ENCODE assay signal across 8 cellular contexts in the genomic region with DNA sequence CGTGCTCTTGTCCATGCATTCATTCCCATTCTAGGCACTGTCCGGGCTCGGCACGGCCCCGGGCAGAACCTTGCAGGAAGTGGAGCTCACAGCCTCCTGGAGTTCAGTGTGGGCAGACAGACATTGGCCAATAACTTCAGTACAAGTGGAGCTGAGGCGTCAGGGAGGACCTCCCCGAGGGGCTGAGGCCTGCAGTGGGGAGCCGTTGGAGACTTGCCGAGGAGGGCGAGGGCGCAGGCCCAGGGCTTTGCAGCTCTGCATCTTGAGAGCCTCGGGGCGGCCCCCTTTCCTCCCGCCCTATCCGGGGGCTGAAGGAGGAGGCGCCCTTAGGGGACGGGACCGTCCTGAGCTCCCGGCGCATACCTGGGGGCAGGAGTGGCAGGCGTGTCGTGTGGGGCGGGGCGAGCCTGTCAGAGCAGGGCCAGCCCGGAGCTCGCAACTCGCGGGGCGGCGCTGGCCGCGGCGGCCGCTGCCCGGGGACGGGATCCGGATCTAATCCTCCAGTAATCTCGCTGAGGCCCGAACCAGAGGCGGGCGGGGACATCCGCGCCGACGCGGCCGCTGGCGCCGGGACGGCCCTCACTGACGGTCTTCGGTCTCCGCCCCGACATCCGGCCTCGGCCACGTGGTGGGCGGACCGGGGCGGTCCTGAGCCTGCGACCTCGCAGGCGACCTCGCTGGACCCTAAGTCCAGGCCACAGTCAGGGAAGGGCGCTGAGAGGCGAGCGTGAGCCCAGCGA. TPM values are rescaled to one million over a fixed set of nuclear protein-coding genes. Genes with fewer than 3 reads are reported as not detected.
A peak's percentile ranks its signal among the peaks of the same experiment; 100 is the strongest.
DNase-seq lines count a peak whose midpoint lies in the region; ATAC-seq and TF ChIP-seq lines count a peak whose summit lies in the region.

Gene ACY1, plus strand, starts transcription at position 698 of the 740 bp plus-strand sequence. CDS start 530 bp downstream, outside the sequence.

- H3K79me2 ChIP-seq in OCI-LY3 (ENCODE audit: low read length): peaks cover 15% of the 10 kb centered on the region

- H3K27me3 ChIP-seq in OCI-LY3 (ENCODE audit: low read depth, low read length): no peaks in the 10 kb centered on the region

- ATAC-seq in GM18868 (IDR thresholded peaks at IDR 0.05; ENCODE audit: unreplicated experiment): peak; percentile 73
- ATAC-seq in HG03097 (IDR thresholded peaks at IDR 0.05; ENCODE audit: low FRiP score, unreplicated experiment): peak; percentile 75

- H3K36me3 ChIP-seq in OCI-LY3 (replicated peaks; ENCODE audit: low read depth, low read length): peaks cover 7% of the 10 kb centered on the region

- peak within 1 kb of the TSS; percentile 98 for H3K4me2 ChIP-seq in OCI-LY3 (ENCODE audit: low read length)

- H3K27ac ChIP-seq in OCI-LY3 (ENCODE audit: low read length) (peak within 1 kb of the TSS; percentile 73), epithelial cell of prostate (peak within 1 kb of the TSS; percentile 96)

- H3K4me3 ChIP-seq in OCI-LY3 (ENCODE audit: low read length): peak within 1 kb of the TSS; percentile 88

- no peaks in the 10 kb centered on the region for H4K20me1 ChIP-seq in OCI-LY3 (ENCODE audit: insufficient read depth, low read length)

- H2AFZ ChIP-seq in OCI-LY3 (ENCODE audit: low read depth, low read length): peak within 1 kb of the TSS; percentile 92

- peaks cover 12% of the 10 kb centered on the region for H3K4me1 ChIP-seq in OCI-LY3 (ENCODE audit: low read length)

- DNase-seq in AG20443 (ENCODE audit: low spot score) (peak; percentile 98), activated T-cell treated with anti-CD3 and anti-CD28 coated beads for 24 hours (ENCODE audit: low read depth) (peak; percentile 73), epithelial cell of prostate (ENCODE audit: low read depth, low spot score) (no peak), mucosa of gallbladder (ENCODE audit: low spot score) (peak; percentile 89)
- peak; percentile 28 to 50 for DNase-seq in stimulated activated CD8-positive, alpha-beta memory T cell treated with anti-CD3 and anti-CD28 coated beads, Interleukin-4, amount 100 ng/mL, for 4 hours (ENCODE audit: low read depth in 2 of 2, low spot score in 1 of 2)

- TF ChIP-seq CTCF in OCI-LY3 (IDR thresholded peaks at IDR 0.05; ENCODE audit: low read depth, low read length): no peak; the same call in 1 of the 2 replicates

- H3K9me3 ChIP-seq in OCI-LY3 (ENCODE audit: insufficient read depth, low read length): no peaks in the 10 kb centered on the region

- peak within 1 kb of the TSS; percentile 88 for H3K9ac ChIP-seq in OCI-LY3 (ENCODE audit: low read length)

RNA-seq across cellular contexts. Expression of gene ACY1, which starts in this region (rescaled TPM):
- 47.6 TPM for total RNA-seq in mucosa of gallbladder
